In genomic region chr2:184602734-184603133, GRCh38 we compare ENCODE assay signal across 27 cellular contexts. TPM values are rescaled to one million over a fixed set of nuclear protein-coding genes. Genes with fewer than 3 reads are reported as not detected.
"Had no signal": no experiment of that assay in that cellular context is flagged by ENCODE, and none has a peak within 500 bp of the region (broad histone marks: within the 10 kb centered on the region; RNA-seq: fewer than 3 reads in every experiment).

No MANE protein-coding gene starts in this region.

- H3K4me1 ChIP-seq: upper lobe of right lung had no signal

- H3K9me3 ChIP-seq: left ventricle myocardium inferior, neutrophil, sigmoid colon, thoracic aorta, tibial artery, upper lobe of right lung had no signal

- H3K36me3 ChIP-seq: left ventricle myocardium inferior, neural progenitor cell, neutrophil, sigmoid colon, spleen, thoracic aorta, tibial artery, upper lobe of right lung had no signal

- H3K27me3 ChIP-seq: neutrophil had no signal

- H2AFZ ChIP-seq: neural progenitor cell had no signal

- DNase-seq: hypothalamus; immature natural killer cell; kidney; left ventricle myocardium inferior; mesendoderm; naive B cell; natural killer cell; nephron progenitor cell; occipital lobe; right cardiac atrium; sigmoid colon; small intestine; spleen; stimulated activated CD4-positive, alpha-beta T cell treated with anti-CD3 and anti-CD28 coated beads, Interleukin-4, amount 100 ng/mL, for 4 hours; stimulated activated CD8-positive, alpha-beta memory T cell treated with anti-CD3 and anti-CD28 coated beads, Interleukin-4, amount 100 ng/mL, for 48 hours; stimulated activated naive CD4-positive, alpha-beta T cell treated with Interleukin-2 at 50 U/mL for 16 hours; stimulated activated naive CD8-positive, alpha-beta T cell treated with anti-CD3 and anti-CD28 coated beads, Interleukin-15, amount 100 ng/mL, for 72 hours; tibial artery; trophoblast cell; upper lobe of right lung had no signal

- H3K4me3 ChIP-seq: left ventricle myocardium inferior, lung, neural progenitor cell, sigmoid colon, spleen, thoracic aorta, tibial artery, upper lobe of right lung had no signal

- H3K4me2 ChIP-seq: neural progenitor cell had no signal

- H3K27ac ChIP-seq: left ventricle myocardium inferior, neural progenitor cell, neutrophil, sigmoid colon, spleen, thoracic aorta, tibial artery, upper lobe of right lung had no signal

- H3K9ac ChIP-seq: neural progenitor cell had no signal

RNA-seq across cellular contexts. Expression of gene ZNF804A, which starts 4.4 kb away (rescaled TPM):
- total RNA-seq: left ventricle myocardium inferior, osteocyte, progenitor cell of endocrine pancreas, pulmonary artery endothelial cell, right cardiac atrium had no signal
- polyA plus RNA-seq: right cardiac atrium had no signal
